ENCODE assay signal across 9 cellular contexts in the genomic region with DNA sequence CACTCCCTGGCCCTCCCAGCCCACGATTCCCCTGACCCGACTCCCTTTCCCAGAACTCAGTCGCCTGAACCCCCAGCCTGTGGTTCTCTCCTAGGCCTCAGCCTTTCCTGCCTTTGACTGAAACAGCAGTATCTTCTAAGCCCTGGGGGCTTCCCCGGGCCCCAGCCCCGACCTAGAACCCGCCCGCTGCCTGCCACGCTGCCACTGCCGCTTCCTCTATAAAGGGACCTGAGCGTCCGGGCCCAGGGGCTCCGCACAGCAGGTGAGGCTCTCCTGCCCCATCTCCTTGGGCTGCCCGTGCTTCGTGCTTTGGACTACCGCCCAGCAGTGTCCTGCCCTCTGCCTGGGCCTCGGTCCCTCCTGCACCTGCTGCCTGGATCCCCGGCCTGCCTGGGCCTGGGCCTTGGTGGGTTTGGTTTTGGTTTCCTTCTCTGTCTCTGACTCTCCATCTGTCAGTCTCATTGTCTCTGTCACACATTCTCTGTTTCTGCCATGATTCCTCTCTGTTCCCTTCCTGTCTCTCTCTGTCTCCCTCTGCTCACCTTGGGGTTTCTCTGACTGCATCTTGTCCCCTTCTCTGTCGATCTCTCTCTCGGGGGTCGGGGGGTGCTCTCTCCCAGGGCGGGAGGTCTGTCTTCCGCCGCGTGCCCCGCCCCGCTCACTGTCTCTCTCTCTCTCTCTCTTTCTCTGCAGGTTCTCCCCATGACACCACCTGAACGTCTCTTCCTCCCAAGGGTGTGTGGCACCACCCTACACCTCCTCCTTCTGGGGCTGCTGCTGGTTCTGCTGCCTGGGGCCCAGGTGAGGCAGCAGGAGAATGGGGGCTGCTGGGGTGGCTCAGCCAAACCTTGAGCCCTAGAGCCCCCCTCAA. TPM values are rescaled to one million over a fixed set of nuclear protein-coding genes. Genes with fewer than 3 reads are reported as not detected.
DNase-seq lines count a peak whose midpoint lies in the region; ATAC-seq, FAIRE-seq and TF ChIP-seq lines count a peak whose summit lies in the region.
"Had no signal": no experiment of that assay in that cellular context is flagged by ENCODE, and none has a peak within 500 bp of the region (broad histone marks: within the 10 kb centered on the region; RNA-seq: fewer than 3 reads in every experiment).

Gene LTA (plus strand): TSS at position 249 of the 871 bp plus-strand sequence. CDS start 454 bp downstream, at position 703.

- peak; percentile 36 for ATAC-seq in HG02642 (IDR thresholded peaks at IDR 0.05; ENCODE audit: poor library complexity, unreplicated experiment)
- no peak for ATAC-seq in HG02840 (IDR thresholded peaks at IDR 0.05; ENCODE audit: low FRiP score, unreplicated experiment)
- ATAC-seq in HG03469 (IDR thresholded peaks at IDR 0.05; ENCODE audit: unreplicated experiment): no peak
- no peak for ATAC-seq in omental fat pad (ENCODE audit: low FRiP score)

- no peaks in the 10 kb centered on the region for H3K4me1 ChIP-seq in kidney (ENCODE audit: control insufficient read depth in 1 of 2, insufficient read depth in 1 of 2, low read depth in 1 of 2, low read length in 2 of 2)

- no peak within 1 kb of the TSS for H3K4me3 ChIP-seq in kidney (ENCODE audit: low read length in 2 of 2)
- H3K4me3 ChIP-seq: lung, SK-N-MC had no signal

- TF ChIP-seq CTCF in kidney (IDR thresholded peaks at IDR 0.05; ENCODE audit: borderline replicate concordance, extremely low read depth, insufficient read depth) (no peak), omental fat pad (IDR thresholded peaks at IDR 0.05) (no peak)

- H3K9me3 ChIP-seq in kidney (ENCODE audit: control insufficient read depth in 1 of 2, low read length in 2 of 2): no peaks in the 10 kb centered on the region

- no peak for FAIRE-seq in kidney (lab: Jason Lieb, UNC)

- H3K27ac ChIP-seq in kidney (ENCODE audit: low read depth in 2 of 2, low read length in 2 of 2): no peak within 1 kb of the TSS
- H3K27ac ChIP-seq: SK-N-MC had no signal

- intact Hi-C loops in kidney (cut with DNase I): no loop called here

- DNase-seq in activated CD4-positive, alpha-beta T cell treated with anti-CD3 and anti-CD28 coated beads for 48 hours: peak; percentile 89
- DNase-seq in kidney (peak; percentile 72), omental fat pad (ENCODE audit: low spot score) (no peak), NOMO-1 treated with dmso at 0.1 percent for 144 hours (lab: John Stamatoyannopoulos, UW; ENCODE audit: unreplicated experiment) (no peak)

- no peaks in the 10 kb centered on the region for H3K36me3 ChIP-seq in kidney (ENCODE audit: control insufficient read depth in 1 of 2, insufficient read depth in 2 of 2, low read length in 2 of 2)

- H3K9ac ChIP-seq in kidney (ENCODE audit: low read length in 2 of 2): no peak within 1 kb of the TSS

RNA-seq across cellular contexts. Expression of gene LTA, which starts in this region (rescaled TPM):
- total RNA-seq in kidney (0.35 TPM), omental fat pad (not detected)
- not detected for polyA plus RNA-seq in kidney (ENCODE audit: insufficient read depth, low read depth, low replicate concordance)

Comparison
In these comparisons a context has a peak if more than half of its experiments do, and no peak if none do; other contexts are left out.
1. Peak in DNase-seq in kidney; RNA of the gene not detected or under 1 TPM.